In genomic region chr1:154951901-154952657, GRCh38 we compare ENCODE assay signal across 9 cellular contexts. TPM values are rescaled to one million over a fixed set of nuclear protein-coding genes. Genes with fewer than 3 reads are reported as not detected.
DNase-seq lines count a peak whose midpoint lies in the region; ATAC-seq and TF ChIP-seq lines count a peak whose summit lies in the region.
"Had no signal": no experiment of that assay in that cellular context is flagged by ENCODE, and none has a peak within 500 bp of the region (broad histone marks: within the 10 kb centered on the region; RNA-seq: fewer than 3 reads in every experiment).

No MANE protein-coding gene starts in this region.

- no peak overlapping the region for H2AFZ ChIP-seq in OCI-LY1 (ENCODE audit: low read length)

- H3K9me3 ChIP-seq in OCI-LY1 (ENCODE audit: low read length): no peaks in the 10 kb centered on the region

- peak; percentile 79 for DNase-seq in activated CD8-positive, alpha-beta memory T cell treated with anti-CD3 and anti-CD28 coated beads, Interleukin-2, amount 50 U/mL, for 48 hours
- DNase-seq in endothelial cell (ENCODE audit: low spot score) (no peak), GM19238 (ENCODE audit: insufficient read length, low spot score) (no peak), AG08395 (ENCODE audit: low spot score) (no peak)
- peak; percentile 30 to 47 for DNase-seq in stimulated activated CD8-positive, alpha-beta memory T cell treated with anti-CD3 and anti-CD28 coated beads, Interleukin-2, amount 100 ng/mL, for 48 hours (ENCODE audit: low read depth in 2 of 2)
- DNase-seq: NCI-H524 treated with DMSO at 0.1 percent for 48 hours had no signal

- H3K4me2 ChIP-seq in OCI-LY1 (ENCODE audit: low read length): peak overlapping the region; percentile 74

- peak overlapping the region; percentile 49 for H3K4me3 ChIP-seq in OCI-LY1 (ENCODE audit: low read depth, low read length, poor library complexity, severe bottlenecking)

- TF ChIP-seq CTCF in OCI-LY1 (IDR thresholded peaks at IDR 0.05; ENCODE audit: low read length) (no peak), endothelial cell (IDR thresholded peaks at IDR 0.05; ENCODE audit: unreplicated experiment) (no peak)

- H3K9ac ChIP-seq in OCI-LY1 (ENCODE audit: low read length): peak overlapping the region; percentile 57; the same call in 1 of the 2 replicates

- no peaks in the 10 kb centered on the region for H3K27me3 ChIP-seq in OCI-LY1 (ENCODE audit: insufficient read depth, low read length)

- no peaks in the 10 kb centered on the region for H3K9me2 ChIP-seq in OCI-LY1 (ENCODE audit: low read depth, low read length)

- H3K27ac ChIP-seq in OCI-LY1 (ENCODE audit: low read depth, low read length, poor library complexity, severe bottlenecking): peak overlapping the region; percentile 89

- no peaks in the 10 kb centered on the region for H4K20me1 ChIP-seq in OCI-LY1 (ENCODE audit: insufficient read depth, low read length)

- H3K27me3 Mint-ChIP-seq in endothelial cell (ENCODE audit: unreplicated experiment): peaks cover 35% of the 10 kb centered on the region

- ATAC-seq in HG03460 (IDR thresholded peaks at IDR 0.05; ENCODE audit: unreplicated experiment) (no peak), GM19023 (IDR thresholded peaks at IDR 0.05; ENCODE audit: unreplicated experiment) (no peak)

- H3K4me1 ChIP-seq in OCI-LY1 (ENCODE audit: insufficient read depth, low read length, severe bottlenecking): peaks cover 64% of the 10 kb centered on the region

- peaks cover 49% of the 10 kb centered on the region for H3K4me1 Mint-ChIP-seq in endothelial cell (ENCODE audit: unreplicated experiment)

- no peaks in the 10 kb centered on the region for H3K9me3 Mint-ChIP-seq in endothelial cell (ENCODE audit: unreplicated experiment)

- peaks cover 8% of the 10 kb centered on the region; the same call in 1 of the 2 replicates for H3K36me3 ChIP-seq in OCI-LY1 (ENCODE audit: insufficient read depth, low read length)

- H3K79me2 ChIP-seq in OCI-LY1 (ENCODE audit: insufficient read depth, low read length): no peaks in the 10 kb centered on the region

- H3K36me3 Mint-ChIP-seq in endothelial cell (ENCODE audit: low read depth, unreplicated experiment): peaks cover 29% of the 10 kb centered on the region

- peak overlapping the region; percentile 70 for H3K4me3 Mint-ChIP-seq in endothelial cell (ENCODE audit: unreplicated experiment)

- peak overlapping the region; percentile 68 for H3K27ac Mint-ChIP-seq in endothelial cell (ENCODE audit: unreplicated experiment)

- no peaks in the 10 kb centered on the region for H3F3A ChIP-seq in OCI-LY1 (ENCODE audit: insufficient read depth, low read length)

RNA-seq across cellular contexts. Expression of gene PBXIP1, which starts 3.8 kb away (rescaled TPM):
- 82.1 TPM for total RNA-seq in endothelial cell (ENCODE audit: unreplicated experiment)

RNA-seq across cellular contexts. Expression of gene PYGO2, which starts 9.5 kb away (rescaled TPM):
- 49.8 TPM for total RNA-seq in endothelial cell (ENCODE audit: unreplicated experiment)

RNA-seq across cellular contexts. Expression of gene PMVK, which starts 15.6 kb away (rescaled TPM):
- 26.7 TPM for total RNA-seq in endothelial cell (ENCODE audit: unreplicated experiment)

RNA-seq across cellular contexts. Expression of gene SHC1, which starts 18.5 kb away (rescaled TPM):
- total RNA-seq in endothelial cell (ENCODE audit: unreplicated experiment): 915 TPM

RNA-seq across cellular contexts. Expression of gene CKS1B, which starts 22.4 kb away (rescaled TPM):
- total RNA-seq in endothelial cell (ENCODE audit: unreplicated experiment): 48.3 TPM

Comparison
In these comparisons a context has a peak if more than half of its experiments do, and no peak if none do; other contexts are left out.
1. DNase-seq: peak in activated CD8-positive, alpha-beta memory T cell treated with anti-CD3 and anti-CD28 coated beads, Interleukin-2, amount 50 U/mL, for 48 hours (single experiment) and stimulated activated CD8-positive, alpha-beta memory T cell treated with anti-CD3 and anti-CD28 coated beads, Interleukin-2, amount 100 ng/mL, for 48 hours (2 of 2); none in endothelial cell (single experiment), GM19238 (single experiment) and AG08395 (single experiment).